ENCODE assay signal across 23 cellular contexts in genomic region chr12:105761075-105761474, GRCh38.
DNase-seq lines count a peak whose midpoint lies in the region; FAIRE-seq and TF ChIP-seq lines count a peak whose summit lies in the region.
"Had no signal": no experiment of that assay in that cellular context is flagged by ENCODE, and none has a peak within 500 bp of the region (broad histone marks: within the 10 kb centered on the region; RNA-seq: fewer than 3 reads in every experiment).

No MANE protein-coding gene starts in this region.

- POLR2A ChIA-PET in endothelial cell of umbilical vein (lab: Charles Lee) = no interaction called here
- POLR2A ChIA-PET in activated CD4-positive, alpha-beta memory T cell treated with anti-CD3 and anti-CD28 coated beads for 36 hours (lab: Charles Lee) = no interaction called here

- dilution Hi-C loops in endothelial cell of umbilical vein (cut with MboI; ENCODE audit: extremely low pct_ligation_motif_present, low sequenced_read_pairs) = no loop called here

- intact Hi-C loops in endothelial cell of umbilical vein (cut with micrococcal nuclease) = loop anchor here (1.0 kb wide), 1 partner anchor 23 kb away; no protein-coding TSS in a partner anchor
- intact Hi-C loops in activated CD4-positive, alpha-beta memory T cell treated with anti-CD3 and anti-CD28 coated beads for 36 hours (cut with micrococcal nuclease) = no loop called here

- no peak overlapping the region for H3K27ac ChIP-seq in endothelial cell of umbilical vein (ENCODE audit: insufficient read depth, low read depth, low read length)
- H3K27ac ChIP-seq: epithelial cell of prostate, transverse colon, WERI-Rb-1 had no signal

- no peaks in the 10 kb centered on the region for H4K20me1 ChIP-seq in endothelial cell of umbilical vein (replicated peaks; ENCODE audit: control insufficient read depth, extremely low read depth, insufficient read depth, low read length)

- no peaks in the 10 kb centered on the region for H3K9me3 ChIP-seq in endothelial cell of umbilical vein (replicated peaks; ENCODE audit: control insufficient read depth, insufficient read depth, low read length)
- H3K9me3 ChIP-seq: transverse colon had no signal

- no peaks in the 10 kb centered on the region for H3K79me2 ChIP-seq in endothelial cell of umbilical vein (ENCODE audit: control insufficient read depth, insufficient read depth, low read length)

- no peak overlapping the region for H2AFZ ChIP-seq in endothelial cell of umbilical vein (ENCODE audit: low read depth, low read length)

- no peak for FAIRE-seq in endothelial cell of umbilical vein (lab: Jason Lieb, UNC)
- FAIRE-seq: D721Med had no signal

- no TSS peak for BruUV-seq in endothelial cell of umbilical vein (replicated peaks; lab: Mats Ljungman, UMichigan)

- no peak for TF ChIP-seq CTCF in endothelial cell of umbilical vein (IDR thresholded peaks at IDR 0.05; ENCODE audit: extremely low read depth in 1 of 2, insufficient read depth in 1 of 2, low read depth in 1 of 2, low read length in 2 of 2)

- DNase-seq in COR-L47 (lab: John Stamatoyannopoulos, UW) (peak; percentile 60), EH (ENCODE audit: low read depth) (peak; percentile 80), NCI-H774 (lab: John Stamatoyannopoulos, UW) (peak; percentile 31), endothelial cell of umbilical vein (ENCODE audit: low read depth, low spot score) (peak; percentile 72), DMS 273 (lab: John Stamatoyannopoulos, UW; ENCODE audit: unreplicated experiment) (no peak), activated gamma-delta T cell treated with Interleukin-2 at 50 U/mL for 16 hours (no peak)
- no peak for DNase-seq in activated CD4-positive, alpha-beta memory T cell treated with anti-CD3 and anti-CD28 coated beads for 36 hours
- DNase-seq: activated CD4-positive, alpha-beta T cell treated with anti-CD3 and anti-CD28 coated beads, Interleukin-2, amount 10 ng/mL, durations not matched to agents 7 days and 5 days; activated CD8-positive, alpha-beta memory T cell treated with anti-CD3 and anti-CD28 coated beads, Interleukin-2, amount 10 ng/mL, durations not matched to agents 7 days and 5 days; activated naive CD4-positive, alpha-beta T cell treated with anti-CD3 and anti-CD28 coated beads for 36 hours; activated T-cell treated with anti-CD3 and anti-CD28 coated beads, Interleukin-2, amount 50 U/mL, for 72 hours; naive thymus-derived CD8-positive, alpha-beta T cell; NCI-H1105; NCI-H2029 treated with DMSO at 0.1 percent for 48 hours; NCI-H510A treated with DMSO at 0.1 percent for 48 hours; stimulated activated CD4-positive, alpha-beta T cell treated with anti-CD3 and anti-CD28 coated beads, Interleukin-15, amount 100 ng/mL, for 24 hours; stimulated activated CD8-positive, alpha-beta memory T cell treated with anti-CD3 and anti-CD28 coated beads, Interleukin-4, amount 100 ng/mL, for 48 hours; T-helper 9 cell; transverse colon; WERI-Rb-1 had no signal

- H3K9ac ChIP-seq in endothelial cell of umbilical vein (replicated peaks; ENCODE audit: extremely low read depth, insufficient read depth, low read length) = no peak overlapping the region

- H3K36me3 ChIP-seq in endothelial cell of umbilical vein (ENCODE audit: control insufficient read depth in 2 of 2, extremely low read depth in 1 of 2, insufficient read depth in 2 of 2, low read length in 2 of 2) = no peaks in the 10 kb centered on the region
- H3K36me3 ChIP-seq: transverse colon, WERI-Rb-1 had no signal

- H3K27me3 Mint-ChIP-seq in activated CD4-positive, alpha-beta memory T cell treated with anti-CD3 and anti-CD28 coated beads for 36 hours = peaks cover 2% of the 10 kb centered on the region

- H3K4me3 Mint-ChIP-seq in activated CD4-positive, alpha-beta memory T cell treated with anti-CD3 and anti-CD28 coated beads for 36 hours = no peak overlapping the region
- H3K4me3 Mint-ChIP-seq: activated CD4-positive, alpha-beta T cell treated with anti-CD3 and anti-CD28 coated beads, Interleukin-2, amount 10 ng/mL, durations not matched to agents 7 days and 5 days; activated CD8-positive, alpha-beta memory T cell treated with anti-CD3 and anti-CD28 coated beads, Interleukin-2, amount 10 ng/mL, durations not matched to agents 7 days and 5 days; activated naive CD4-positive, alpha-beta T cell treated with anti-CD3 and anti-CD28 coated beads for 36 hours; activated T-cell treated with anti-CD3 and anti-CD28 coated beads, Interleukin-2, amount 50 U/mL, for 72 hours; CD14-positive monocyte; naive thymus-derived CD8-positive, alpha-beta T cell had no signal

- no peak overlapping the region for H3K4me3 ChIP-seq in endothelial cell of umbilical vein (replicated peaks in 1 of 3; ENCODE audit: insufficient read depth in 1 of 3, low read depth in 1 of 3, low read length in 3 of 3)
- H3K4me3 ChIP-seq: transverse colon had no signal

- peaks cover 16% of the 10 kb centered on the region for H3K4me1 ChIP-seq in endothelial cell of umbilical vein (ENCODE audit: control insufficient read depth, extremely low read depth, insufficient read depth, low read length)
- H3K4me1 ChIP-seq: transverse colon had no signal

- H3K4me1 Mint-ChIP-seq in activated CD4-positive, alpha-beta memory T cell treated with anti-CD3 and anti-CD28 coated beads for 36 hours (ENCODE audit: low read depth) = no peaks in the 10 kb centered on the region
- H3K4me1 Mint-ChIP-seq: activated CD4-positive, alpha-beta T cell treated with anti-CD3 and anti-CD28 coated beads, Interleukin-2, amount 10 ng/mL, durations not matched to agents 7 days and 5 days; activated CD8-positive, alpha-beta memory T cell treated with anti-CD3 and anti-CD28 coated beads, Interleukin-2, amount 10 ng/mL, durations not matched to agents 7 days and 5 days; CD14-positive monocyte; naive thymus-derived CD8-positive, alpha-beta T cell had no signal

- H3K27me3 ChIP-seq in endothelial cell of umbilical vein (ENCODE audit: control insufficient read depth in 2 of 2, insufficient read depth in 2 of 2, low read length in 2 of 2) = peaks cover 0 to 23% of the 10 kb centered on the region in 2 experiments
- H3K27me3 ChIP-seq: transverse colon had no signal

- no peak overlapping the region for H3K27ac Mint-ChIP-seq in activated CD4-positive, alpha-beta memory T cell treated with anti-CD3 and anti-CD28 coated beads for 36 hours
- H3K27ac Mint-ChIP-seq: activated CD4-positive, alpha-beta T cell treated with anti-CD3 and anti-CD28 coated beads, Interleukin-2, amount 10 ng/mL, durations not matched to agents 7 days and 5 days; activated CD8-positive, alpha-beta memory T cell treated with anti-CD3 and anti-CD28 coated beads, Interleukin-2, amount 10 ng/mL, durations not matched to agents 7 days and 5 days; activated naive CD4-positive, alpha-beta T cell treated with anti-CD3 and anti-CD28 coated beads for 36 hours; activated T-cell treated with anti-CD3 and anti-CD28 coated beads, Interleukin-2, amount 50 U/mL, for 72 hours; CD14-positive monocyte; naive thymus-derived CD8-positive, alpha-beta T cell had no signal

- H3K36me3 Mint-ChIP-seq in activated CD4-positive, alpha-beta memory T cell treated with anti-CD3 and anti-CD28 coated beads for 36 hours = no peaks in the 10 kb centered on the region
- H3K36me3 Mint-ChIP-seq: activated CD8-positive, alpha-beta memory T cell treated with anti-CD3 and anti-CD28 coated beads, Interleukin-2, amount 10 ng/mL, durations not matched to agents 7 days and 5 days; CD14-positive monocyte had no signal

- CTCF ChIA-PET in endothelial cell of umbilical vein (lab: Charles Lee) = interaction anchor here (1.0 to 1.8 kb wide), 5 partner anchors 9 to 340 kb away, joined by 3 to 8 read pairs (median 4); no protein-coding TSS in a partner anchor
- CTCF ChIA-PET in activated CD4-positive, alpha-beta memory T cell treated with anti-CD3 and anti-CD28 coated beads for 36 hours (lab: Charles Lee) = no interaction called here

- peak overlapping the region; percentile 63 for H3K4me2 ChIP-seq in endothelial cell of umbilical vein (ENCODE audit: insufficient read depth, low read length)

- no peaks in the 10 kb centered on the region for H3K9me3 Mint-ChIP-seq in activated CD4-positive, alpha-beta memory T cell treated with anti-CD3 and anti-CD28 coated beads for 36 hours
- H3K9me3 Mint-ChIP-seq: activated CD4-positive, alpha-beta T cell treated with anti-CD3 and anti-CD28 coated beads, Interleukin-2, amount 10 ng/mL, durations not matched to agents 7 days and 5 days; activated naive CD4-positive, alpha-beta T cell treated with anti-CD3 and anti-CD28 coated beads for 36 hours had no signal

- H3K9me1 ChIP-seq in endothelial cell of umbilical vein (replicated peaks; ENCODE audit: control insufficient read depth, extremely low read depth, insufficient read depth, low read length) = no peaks in the 10 kb centered on the region

- TF ChIP-seq POLR2A in endothelial cell of umbilical vein (IDR thresholded peaks at IDR 0.05; ENCODE audit: low read depth, low read length) = no peak

TF ChIP-seq in endothelial cell of umbilical vein, 7 proteins besides CTCF, POLR2A, EP300 and RAD21:
- TF ChIP-seq GATA2 (IDR thresholded peaks at IDR 0.05; ENCODE audit: insufficient read depth, insufficient read length, low read depth, low read length) (peak; percentile 80), JUN (IDR thresholded peaks at IDR 0.05; ENCODE audit: borderline replicate concordance, insufficient read depth, insufficient read length, low read depth) (no peak), MYC (IDR thresholded peaks at IDR 0.05; ENCODE audit: low read depth, low read length) (no peak), FOS (IDR thresholded peaks at IDR 0.05; ENCODE audit: borderline replicate concordance, insufficient read depth, low read length) (peak; percentile 52)
TF ChIP-seq in endothelial cell of umbilical vein: peak in this region for 2.

Comparison
In these comparisons a context has a peak if more than half of its experiments do, and no peak if none do; other contexts are left out.
1. DNase-seq: peak in COR-L47 (single experiment), EH (single experiment), NCI-H774 (single experiment) and endothelial cell of umbilical vein (single experiment); none in DMS 273 (single experiment), activated CD4-positive, alpha-beta memory T cell treated with anti-CD3 and anti-CD28 coated beads for 36 hours (single experiment) and activated gamma-delta T cell treated with Interleukin-2 at 50 U/mL for 16 hours (single experiment).